ENCODE assay signal across 17 cellular contexts in genomic region chr2:204292439-204292838, GRCh38.
DNase-seq lines count a peak whose midpoint lies in the region; ATAC-seq, FAIRE-seq and TF ChIP-seq lines count a peak whose summit lies in the region.
"Had no signal": no experiment of that assay in that cellular context is flagged by ENCODE, and none has a peak within 500 bp of the region (broad histone marks: within the 10 kb centered on the region; RNA-seq: fewer than 3 reads in every experiment).

No MANE protein-coding gene starts in this region.

- H2AK5ac ChIP-seq in H1 (ENCODE audit: low read depth, low read length), result no peak overlapping the region

- FAIRE-seq in H1 (lab: Jason Lieb, UNC), result peak; percentile 65
- FAIRE-seq: G401.6, GM19239 had no signal

- H3K36me3 Mint-ChIP-seq in GM23338 (ENCODE audit: low read depth), result no peaks in the 10 kb centered on the region
- H3K36me3 Mint-ChIP-seq: CD4-positive, alpha-beta memory T cell had no signal

- H3K4me1 ChIP-seq in GM23338 (ENCODE audit: insufficient read depth) (no peaks in the 10 kb centered on the region), H1 (replicated peaks in 1 of 4; ENCODE audit: control insufficient read depth in 3 of 4, insufficient read depth in 4 of 4, low read length in 3 of 4) (no peaks in the 10 kb centered on the region), prostate gland (replicated peaks) (no peaks in the 10 kb centered on the region), tibial artery (no peaks in the 10 kb centered on the region)

- H3K79me2 ChIP-seq in GM23338 (replicated peaks; ENCODE audit: insufficient read depth) (no peaks in the 10 kb centered on the region), H1 (ENCODE audit: control insufficient read depth in 1 of 2, insufficient read depth in 2 of 2, low read length in 2 of 2) (no peaks in the 10 kb centered on the region)

- CTCF ChIA-PET in H1 (lab: Charles Lee; ENCODE audit: partially characterized antibody), result interaction anchor here (1.4 to 1.5 kb wide), 2 partner anchors 8 to 10 kb away, joined by 5 read pairs; no protein-coding TSS in a partner anchor

- TF ChIP-seq RAD21 in Ishikawa (IDR thresholded peaks at IDR 0.05; ENCODE audit: low read depth), result no peak
- TF ChIP-seq RAD21 in H1 (IDR thresholded peaks at IDR 0.05 in 1 of 2, conservative IDR thresholded peaks at IDR 0.05 in 1 of 2; ENCODE audit: low read depth in 2 of 2, low read length in 2 of 2), result no peak

- H2AFZ ChIP-seq in GM23338 (peak overlapping the region; percentile 78; the same call in 1 of the 2 replicates), H1 (ENCODE audit: low read length) (no peak overlapping the region)

- no peak overlapping the region for H3K4me2 ChIP-seq in GM23338
- H3K4me2 ChIP-seq in H1 (ENCODE audit: insufficient read depth in 1 of 2, low read depth in 2 of 2, low read length in 2 of 2), result no peak overlapping the region

- peaks cover 10% of the 10 kb centered on the region; the same call in 1 of the 2 replicates for H3K9me2 ChIP-seq in GM23338 (ENCODE audit: insufficient read depth)

- no peak overlapping the region for H3K9ac ChIP-seq in H1 (replicated peaks in 1 of 4; ENCODE audit: extremely low read depth in 1 of 4, low read depth in 3 of 4, low read length in 3 of 4)

- no peaks in the 10 kb centered on the region for H3F3A ChIP-seq in GM23338 (replicated peaks; ENCODE audit: low read depth)

- H3K18ac ChIP-seq in H1 (ENCODE audit: extremely low read depth, low read length), result no peak overlapping the region

- TF ChIP-seq POLR2A in H1 (IDR thresholded peaks at IDR 0.05; ENCODE audit: control extremely low read depth in 1 of 2, low read depth in 2 of 2, low read length in 2 of 2), result no peak
- no peak for TF ChIP-seq POLR2A in prostate gland (IDR thresholded peaks at IDR 0.05)

- WGBS in H1 (ENCODE audit: extremely low coverage in 1 of 2, insufficient coverage in 1 of 2, insufficient read length in 1 of 2, insufficient replicate concordance in 2 of 2, low coverage in 1 of 2, low lambda C conversion rate in 2 of 2, missing lambda C conversion rate in 1 of 2), 2 experiments, result 79% methylated on average over 4 of the region's 4 CpGs; no CpG with 5 or more reads in 1 of the 2 experiments
- whole genome bisulfite sequencing in prostate gland, result 82% methylated on average over 4 of the region's 4 CpGs

- no peak overlapping the region for H4K8ac ChIP-seq in H1 (ENCODE audit: extremely low read depth, insufficient read depth, low read length)

- POLR2A ChIA-PET in H1 (lab: Charles Lee; ENCODE audit: partially characterized antibody), result no interaction called here

- no peaks in the 10 kb centered on the region for H3K79me1 ChIP-seq in H1 (ENCODE audit: low read depth, low read length)

- no peak overlapping the region for H4K5ac ChIP-seq in H1 (ENCODE audit: insufficient read length, low read depth, low read length)

- no peak overlapping the region for H3K27ac Mint-ChIP-seq in GM23338
- H3K27ac Mint-ChIP-seq: CD4-positive, alpha-beta memory T cell had no signal

- no peak overlapping the region for H3K56ac ChIP-seq in H1 (replicated peaks; ENCODE audit: insufficient read length, low read depth, low read length)

- H3K9me3 Mint-ChIP-seq in GM23338, result no peaks in the 10 kb centered on the region; the same call in 2 of the 3 replicates

- H3K36me3 ChIP-seq in GM23338 (ENCODE audit: insufficient read depth), result no peaks in the 10 kb centered on the region
- no peaks in the 10 kb centered on the region for H3K36me3 ChIP-seq in H1 (ENCODE audit: control insufficient read depth in 2 of 4, insufficient read depth in 4 of 4, low read length in 3 of 4)
- no peaks in the 10 kb centered on the region for H3K36me3 ChIP-seq in prostate gland
- H3K36me3 ChIP-seq in tibial artery, result no peaks in the 10 kb centered on the region

- H3K4ac ChIP-seq in H1 (replicated peaks; ENCODE audit: insufficient read length, low read depth, low read length), result no peak overlapping the region

- H3K27ac ChIP-seq in GM23338 (ENCODE audit: low read depth) (no peak overlapping the region), H1 (ENCODE audit: low read depth, low read length) (no peak overlapping the region), prostate gland (no peak overlapping the region), tibial artery (no peak overlapping the region)

- no peak for DNase-seq in GM23338 (ENCODE audit: low spot score)
- DNase-seq in H1 (ENCODE audit: low read depth in 1 of 2, low spot score in 2 of 2), result no peak
- DNase-seq in prostate gland (ENCODE audit: low spot score), result no peak
- no peak for DNase-seq in tibial artery
- DNase-seq: C1 segment of cervical spinal cord; Calu3; CD4-positive, alpha-beta memory T cell; COR-L47; DMS153; DND-41; GOT3; H7; HCEC 1CT had no signal

- peaks cover 7% of the 10 kb centered on the region; the same call in 2 of the 3 replicates for H3K4me1 Mint-ChIP-seq in GM23338
- H3K4me1 Mint-ChIP-seq: CD4-positive, alpha-beta memory T cell had no signal

- no peak for TF ChIP-seq CTCF in GM23338 (conservative IDR thresholded peaks at IDR 0.05; ENCODE audit: low read depth in 2 of 2)
- TF ChIP-seq CTCF in H1 (IDR thresholded peaks at IDR 0.05; ENCODE audit: control extremely low read depth in 1 of 3, insufficient read depth in 1 of 3, low read depth in 1 of 3, low read length in 3 of 3), result no peak
- TF ChIP-seq CTCF in prostate gland (IDR thresholded peaks at IDR 0.05), result no peak
- TF ChIP-seq CTCF in tibial artery (IDR thresholded peaks at IDR 0.05), result no peak

- no peak for ATAC-seq in GM23338
- ATAC-seq in HG03135 (IDR thresholded peaks at IDR 0.05; ENCODE audit: unreplicated experiment), result no peak

- no peak overlapping the region for H2BK5ac ChIP-seq in H1 (ENCODE audit: low read depth, low read length)

- H2BK20ac ChIP-seq in H1 (ENCODE audit: low read length), result no peak overlapping the region

- H4K20me1 ChIP-seq in GM23338 (replicated peaks; ENCODE audit: insufficient read depth) (no peaks in the 10 kb centered on the region), H1 (replicated peaks in 1 of 2; ENCODE audit: control insufficient read depth in 1 of 2, insufficient read depth in 2 of 2, low read length in 2 of 2) (no peaks in the 10 kb centered on the region)

- intact Hi-C loops in prostate gland (cut with DNase I), result no loop called here
- intact Hi-C loops in tibial artery (cut with DNase I; ENCODE audit: low total_unique reads), result no loop called here

- H3K4me3 Mint-ChIP-seq in GM23338, result no peak overlapping the region
- H3K4me3 Mint-ChIP-seq: CD4-positive, alpha-beta memory T cell had no signal

- no peak overlapping the region for H3K23ac ChIP-seq in H1 (ENCODE audit: insufficient read length)

- no peak overlapping the region for H3K14ac ChIP-seq in H1 (ENCODE audit: insufficient read length)

- H2BK12ac ChIP-seq in H1 (ENCODE audit: low read depth, low read length), result no peak overlapping the region

- H3K9me3 ChIP-seq in H1 (ENCODE audit: insufficient read depth in 2 of 2, low read depth in 1 of 2, low read length in 1 of 2) (no peaks in the 10 kb centered on the region), prostate gland (no peaks in the 10 kb centered on the region), tibial artery (no peaks in the 10 kb centered on the region)

- no peak overlapping the region for H2BK15ac ChIP-seq in H1 (ENCODE audit: low read length)

- no peak overlapping the region for H4K91ac ChIP-seq in H1 (replicated peaks; ENCODE audit: insufficient read length, low read length)

- H3K27me3 Mint-ChIP-seq in GM23338 (ENCODE audit: insufficient read depth, low read depth, poor library complexity), result peaks cover 4% of the 10 kb centered on the region

- no peaks in the 10 kb centered on the region; the same call in 1 of the 2 replicates for H3K23me2 ChIP-seq in H1 (ENCODE audit: low read depth, low read length)

- no peaks in the 10 kb centered on the region for H3K27me3 ChIP-seq in GM23338 (ENCODE audit: insufficient read depth)
- H3K27me3 ChIP-seq in H1 (replicated peaks in 1 of 4; ENCODE audit: control insufficient read depth in 3 of 4, extremely low read depth in 1 of 4, insufficient read depth in 3 of 4, low read length in 3 of 4), result no peaks in the 10 kb centered on the region
- H3K27me3 ChIP-seq in prostate gland (replicated peaks; ENCODE audit: insufficient read depth), result no peaks in the 10 kb centered on the region
- peaks cover 0 to 5% of the 10 kb centered on the region in 2 donors for H3K27me3 ChIP-seq in tibial artery

- H3K4me3 ChIP-seq in GM23338, result no peak overlapping the region
- no peak overlapping the region for H3K4me3 ChIP-seq in H1 (ENCODE audit: extremely low read depth in 1 of 4, insufficient read depth in 2 of 4, low read depth in 3 of 4, low read length in 4 of 4)
- no peak overlapping the region for H3K4me3 ChIP-seq in prostate gland
- no peak overlapping the region for H3K4me3 ChIP-seq in tibial artery

- TF ChIP-seq EP300 in Ishikawa (IDR thresholded peaks at IDR 0.05; ENCODE audit: borderline replicate concordance) (no peak), H1 (IDR thresholded peaks at IDR 0.05; ENCODE audit: borderline replicate concordance in 1 of 2, low read depth in 2 of 2, low read length in 2 of 2) (no peak)

- no peak overlapping the region for H2BK120ac ChIP-seq in H1 (replicated peaks; ENCODE audit: low read depth, low read length)

TF ChIP-seq in Ishikawa, 13 proteins besides CTCF, POLR2A, EP300 and RAD21:
- TF ChIP-seq MAX (IDR thresholded peaks at IDR 0.05), result no peak
- TF ChIP-seq TAF1 (IDR thresholded peaks at IDR 0.05; ENCODE audit: low read depth), result no peak
- peak; percentile 30; the same call in 1 of the 2 replicates for TF ChIP-seq YY1 (IDR thresholded peaks at IDR 0.05; ENCODE audit: low read depth)
TF ChIP-seq in Ishikawa: peak in this region for 1.

TF ChIP-seq in H1, 55 proteins besides CTCF, POLR2A, EP300 and RAD21:
- TF ChIP-seq JUN (IDR thresholded peaks at IDR 0.05; ENCODE audit: low read depth, low read length), result no peak
- no peak for TF ChIP-seq NRF1 (IDR thresholded peaks at IDR 0.05; ENCODE audit: low read depth, low read length)
- peak; percentile 48; the same call in 1 of the 2 replicates for TF ChIP-seq YY1 (IDR thresholded peaks at IDR 0.05; ENCODE audit: low read depth, low read length)
